ENCODE assay signal across 1 cellular context in the genomic region with DNA sequence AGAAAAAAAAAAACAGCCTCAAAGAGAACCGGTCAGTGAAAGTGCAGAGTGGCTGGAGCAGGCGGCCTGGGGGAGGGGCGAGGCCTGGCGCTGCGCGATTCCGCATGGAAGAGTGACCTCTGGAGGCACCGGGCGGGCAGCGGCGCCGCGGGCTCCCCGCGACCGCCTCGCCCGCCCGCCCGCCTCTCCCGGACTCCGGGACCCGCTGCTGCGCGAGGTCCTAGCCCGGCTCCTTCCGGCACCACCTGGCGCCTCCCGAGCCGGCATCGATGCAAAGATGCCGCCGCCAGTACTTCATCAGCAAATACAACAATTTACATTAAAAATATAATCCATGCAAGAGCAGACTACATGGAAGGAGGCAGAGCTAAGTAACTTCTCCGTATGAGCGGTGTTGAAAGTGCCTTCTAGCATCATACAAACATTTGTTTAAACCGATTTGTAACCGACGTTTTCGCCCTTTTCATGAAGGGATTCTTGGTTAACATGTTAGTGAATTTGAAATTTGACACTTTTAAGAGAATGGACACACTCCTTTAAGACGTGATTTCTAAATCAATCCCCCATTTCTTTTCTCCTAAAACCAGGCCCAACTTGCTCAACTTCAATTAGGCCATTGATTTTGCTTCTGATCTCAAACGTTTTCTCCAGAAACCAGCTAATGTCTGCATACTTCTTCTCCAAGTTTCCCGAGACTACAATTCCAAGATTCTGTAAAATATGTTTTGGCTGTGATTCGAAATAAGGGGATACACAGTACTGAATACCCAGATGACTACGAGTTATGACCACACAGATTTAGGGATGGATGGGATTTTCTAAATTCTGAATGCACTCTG.
TF ChIP-seq lines count a peak whose summit lies in the region.

No MANE protein-coding gene starts in this region.

TF ChIP-seq in HepG2, 621 proteins besides CTCF, POLR2A, EP300 and RAD21 (continued from another document and continues in another):
- TF ChIP-seq, protein P1, sequence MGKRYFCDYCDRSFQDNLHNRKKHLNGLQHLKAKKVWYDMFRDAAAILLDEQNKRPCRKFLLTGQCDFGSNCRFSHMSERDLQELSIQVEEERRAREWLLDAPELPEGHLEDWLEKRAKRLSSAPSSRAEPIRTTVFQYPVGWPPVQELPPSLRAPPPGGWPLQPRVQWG (CRISPR knock-in tag; IDR thresholded peaks at IDR 0.05; ENCODE audit: borderline replicate concordance, low read depth): no peak
- TF ChIP-seq, protein P2, sequence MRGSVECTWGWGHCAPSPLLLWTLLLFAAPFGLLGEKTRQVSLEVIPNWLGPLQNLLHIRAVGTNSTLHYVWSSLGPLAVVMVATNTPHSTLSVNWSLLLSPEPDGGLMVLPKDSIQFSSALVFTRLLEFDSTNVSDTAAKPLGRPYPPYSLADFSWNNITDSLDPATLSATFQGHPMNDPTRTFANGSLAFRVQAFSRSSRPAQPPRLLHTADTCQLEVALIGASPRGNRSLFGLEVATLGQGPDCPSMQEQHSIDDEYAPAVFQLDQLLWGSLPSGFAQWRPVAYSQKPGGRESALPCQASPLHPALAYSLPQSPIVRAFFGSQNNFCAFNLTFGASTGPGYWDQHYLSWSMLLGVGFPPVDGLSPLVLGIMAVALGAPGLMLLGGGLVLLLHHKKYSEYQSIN (CRISPR knock-in tag; IDR thresholded peaks at IDR 0.05; ENCODE audit: borderline replicate concordance): no peak
- TF ChIP-seq, protein P3, sequence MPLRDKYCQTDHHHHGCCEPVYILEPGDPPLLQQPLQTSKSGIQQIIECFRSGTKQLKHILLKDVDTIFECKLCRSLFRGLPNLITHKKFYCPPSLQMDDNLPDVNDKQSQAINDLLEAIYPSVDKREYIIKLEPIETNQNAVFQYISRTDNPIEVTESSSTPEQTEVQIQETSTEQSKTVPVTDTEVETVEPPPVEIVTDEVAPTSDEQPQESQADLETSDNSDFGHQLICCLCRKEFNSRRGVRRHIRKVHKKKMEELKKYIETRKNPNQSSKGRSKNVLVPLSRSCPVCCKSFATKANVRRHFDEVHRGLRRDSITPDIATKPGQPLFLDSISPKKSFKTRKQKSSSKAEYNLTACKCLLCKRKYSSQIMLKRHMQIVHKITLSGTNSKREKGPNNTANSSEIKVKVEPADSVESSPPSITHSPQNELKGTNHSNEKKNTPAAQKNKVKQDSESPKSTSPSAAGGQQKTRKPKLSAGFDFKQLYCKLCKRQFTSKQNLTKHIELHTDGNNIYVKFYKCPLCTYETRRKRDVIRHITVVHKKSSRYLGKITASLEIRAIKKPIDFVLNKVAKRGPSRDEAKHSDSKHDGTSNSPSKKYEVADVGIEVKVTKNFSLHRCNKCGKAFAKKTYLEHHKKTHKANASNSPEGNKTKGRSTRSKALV (CRISPR knock-in tag; IDR thresholded peaks at IDR 0.05): no peak
- TF ChIP-seq, protein P4, sequence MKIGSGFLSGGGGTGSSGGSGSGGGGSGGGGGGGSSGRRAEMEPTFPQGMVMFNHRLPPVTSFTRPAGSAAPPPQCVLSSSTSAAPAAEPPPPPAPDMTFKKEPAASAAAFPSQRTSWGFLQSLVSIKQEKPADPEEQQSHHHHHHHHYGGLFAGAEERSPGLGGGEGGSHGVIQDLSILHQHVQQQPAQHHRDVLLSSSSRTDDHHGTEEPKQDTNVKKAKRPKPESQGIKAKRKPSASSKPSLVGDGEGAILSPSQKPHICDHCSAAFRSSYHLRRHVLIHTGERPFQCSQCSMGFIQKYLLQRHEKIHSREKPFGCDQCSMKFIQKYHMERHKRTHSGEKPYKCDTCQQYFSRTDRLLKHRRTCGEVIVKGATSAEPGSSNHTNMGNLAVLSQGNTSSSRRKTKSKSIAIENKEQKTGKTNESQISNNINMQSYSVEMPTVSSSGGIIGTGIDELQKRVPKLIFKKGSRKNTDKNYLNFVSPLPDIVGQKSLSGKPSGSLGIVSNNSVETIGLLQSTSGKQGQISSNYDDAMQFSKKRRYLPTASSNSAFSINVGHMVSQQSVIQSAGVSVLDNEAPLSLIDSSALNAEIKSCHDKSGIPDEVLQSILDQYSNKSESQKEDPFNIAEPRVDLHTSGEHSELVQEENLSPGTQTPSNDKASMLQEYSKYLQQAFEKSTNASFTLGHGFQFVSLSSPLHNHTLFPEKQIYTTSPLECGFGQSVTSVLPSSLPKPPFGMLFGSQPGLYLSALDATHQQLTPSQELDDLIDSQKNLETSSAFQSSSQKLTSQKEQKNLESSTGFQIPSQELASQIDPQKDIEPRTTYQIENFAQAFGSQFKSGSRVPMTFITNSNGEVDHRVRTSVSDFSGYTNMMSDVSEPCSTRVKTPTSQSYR (CRISPR knock-in tag; IDR thresholded peaks at IDR 0.05; ENCODE audit: borderline replicate concordance): peak; percentile 94
- TF ChIP-seq KDM2A (CRISPR knock-in tag; IDR thresholded peaks at IDR 0.05; ENCODE audit: borderline replicate concordance, low read depth) (peak; percentile 63; the same call in 1 of the 2 replicates), SIX4 (CRISPR knock-in tag; IDR thresholded peaks at IDR 0.05) (no peak), ATAD3A (CRISPR knock-in tag; IDR thresholded peaks at IDR 0.05) (no peak), ZNF10 (CRISPR knock-in tag; IDR thresholded peaks at IDR 0.05; ENCODE audit: borderline replicate concordance, low read depth) (no peak), ZFY (CRISPR knock-in tag; IDR thresholded peaks at IDR 0.05) (0 out of 2 replicates have a peak, but pooled peaks have one; percentile 13), TOPORS (CRISPR knock-in tag; IDR thresholded peaks at IDR 0.05) (no peak), HNRNPH1 (optimal IDR thresholded peaks at IDR 0.05; ENCODE audit: low read depth, low read length) (no peak), CHD2 (IDR thresholded peaks at IDR 0.05; ENCODE audit: low read depth, low read length) (0 out of 2 replicates have a peak, but pooled peaks have one; percentile 40), THYN1 (CRISPR knock-in tag; IDR thresholded peaks at IDR 0.05; ENCODE audit: borderline replicate concordance, low read depth) (no peak), HNRNPLL (IDR thresholded peaks at IDR 0.05; ENCODE audit: low read depth, low read length, poor library complexity, severe bottlenecking) (peak; percentile 46), RFX1 (IDR thresholded peaks at IDR 0.05) (no peak), MXD4 (CRISPR knock-in tag; IDR thresholded peaks at IDR 0.05) (no peak), STAG1 (CRISPR knock-in tag; IDR thresholded peaks at IDR 0.05) (peak; percentile 83), U2AF1 (optimal IDR thresholded peaks at IDR 0.05; ENCODE audit: low read depth, low read length) (no peak), KMT2A (CRISPR knock-in tag; IDR thresholded peaks at IDR 0.05) (no peak), GABPB1 (CRISPR knock-in tag; IDR thresholded peaks at IDR 0.05) (peak; percentile 43), MED8 (CRISPR knock-in tag; IDR thresholded peaks at IDR 0.05; ENCODE audit: insufficient replicate concordance) (no peak), MEIS1 (CRISPR knock-in tag; IDR thresholded peaks at IDR 0.05; ENCODE audit: borderline replicate concordance) (no peak), ZNF850 (CRISPR knock-in tag; conservative IDR thresholded peaks at IDR 0.05) (no peak)
- TF ChIP-seq, protein P5, sequence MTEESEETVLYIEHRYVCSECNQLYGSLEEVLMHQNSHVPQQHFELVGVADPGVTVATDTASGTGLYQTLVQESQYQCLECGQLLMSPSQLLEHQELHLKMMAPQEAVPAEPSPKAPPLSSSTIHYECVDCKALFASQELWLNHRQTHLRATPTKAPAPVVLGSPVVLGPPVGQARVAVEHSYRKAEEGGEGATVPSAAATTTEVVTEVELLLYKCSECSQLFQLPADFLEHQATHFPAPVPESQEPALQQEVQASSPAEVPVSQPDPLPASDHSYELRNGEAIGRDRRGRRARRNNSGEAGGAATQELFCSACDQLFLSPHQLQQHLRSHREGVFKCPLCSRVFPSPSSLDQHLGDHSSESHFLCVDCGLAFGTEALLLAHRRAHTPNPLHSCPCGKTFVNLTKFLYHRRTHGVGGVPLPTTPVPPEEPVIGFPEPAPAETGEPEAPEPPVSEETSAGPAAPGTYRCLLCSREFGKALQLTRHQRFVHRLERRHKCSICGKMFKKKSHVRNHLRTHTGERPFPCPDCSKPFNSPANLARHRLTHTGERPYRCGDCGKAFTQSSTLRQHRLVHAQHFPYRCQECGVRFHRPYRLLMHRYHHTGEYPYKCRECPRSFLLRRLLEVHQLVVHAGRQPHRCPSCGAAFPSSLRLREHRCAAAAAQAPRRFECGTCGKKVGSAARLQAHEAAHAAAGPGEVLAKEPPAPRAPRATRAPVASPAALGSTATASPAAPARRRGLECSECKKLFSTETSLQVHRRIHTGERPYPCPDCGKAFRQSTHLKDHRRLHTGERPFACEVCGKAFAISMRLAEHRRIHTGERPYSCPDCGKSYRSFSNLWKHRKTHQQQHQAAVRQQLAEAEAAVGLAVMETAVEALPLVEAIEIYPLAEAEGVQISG (CRISPR knock-in tag; IDR thresholded peaks at IDR 0.05): 0 out of 2 replicates have a peak, but pooled peaks have one; percentile 22
- TF ChIP-seq, protein P6, sequence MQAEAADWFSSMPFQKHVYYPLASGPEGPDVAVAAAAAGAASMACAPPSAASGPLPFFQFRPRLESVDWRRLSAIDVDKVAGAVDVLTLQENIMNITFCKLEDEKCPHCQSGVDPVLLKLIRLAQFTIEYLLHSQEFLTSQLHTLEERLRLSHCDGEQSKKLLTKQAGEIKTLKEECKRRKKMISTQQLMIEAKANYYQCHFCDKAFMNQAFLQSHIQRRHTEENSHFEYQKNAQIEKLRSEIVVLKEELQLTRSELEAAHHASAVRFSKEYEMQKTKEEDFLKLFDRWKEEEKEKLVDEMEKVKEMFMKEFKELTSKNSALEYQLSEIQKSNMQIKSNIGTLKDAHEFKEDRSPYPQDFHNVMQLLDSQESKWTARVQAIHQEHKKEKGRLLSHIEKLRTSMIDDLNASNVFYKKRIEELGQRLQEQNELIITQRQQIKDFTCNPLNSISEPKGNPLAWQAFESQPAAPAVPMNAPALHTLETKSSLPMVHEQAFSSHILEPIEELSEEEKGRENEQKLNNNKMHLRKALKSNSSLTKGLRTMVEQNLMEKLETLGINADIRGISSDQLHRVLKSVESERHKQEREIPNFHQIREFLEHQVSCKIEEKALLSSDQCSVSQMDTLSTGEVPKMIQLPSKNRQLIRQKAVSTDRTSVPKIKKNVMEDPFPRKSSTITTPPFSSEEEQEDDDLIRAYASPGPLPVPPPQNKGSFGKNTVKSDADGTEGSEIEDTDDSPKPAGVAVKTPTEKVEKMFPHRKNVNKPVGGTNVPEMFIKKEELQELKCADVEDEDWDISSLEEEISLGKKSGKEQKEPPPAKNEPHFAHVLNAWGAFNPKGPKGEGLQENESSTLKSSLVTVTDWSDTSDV (CRISPR knock-in tag; IDR thresholded peaks at IDR 0.05): no peak
- TF ChIP-seq, protein P7, sequence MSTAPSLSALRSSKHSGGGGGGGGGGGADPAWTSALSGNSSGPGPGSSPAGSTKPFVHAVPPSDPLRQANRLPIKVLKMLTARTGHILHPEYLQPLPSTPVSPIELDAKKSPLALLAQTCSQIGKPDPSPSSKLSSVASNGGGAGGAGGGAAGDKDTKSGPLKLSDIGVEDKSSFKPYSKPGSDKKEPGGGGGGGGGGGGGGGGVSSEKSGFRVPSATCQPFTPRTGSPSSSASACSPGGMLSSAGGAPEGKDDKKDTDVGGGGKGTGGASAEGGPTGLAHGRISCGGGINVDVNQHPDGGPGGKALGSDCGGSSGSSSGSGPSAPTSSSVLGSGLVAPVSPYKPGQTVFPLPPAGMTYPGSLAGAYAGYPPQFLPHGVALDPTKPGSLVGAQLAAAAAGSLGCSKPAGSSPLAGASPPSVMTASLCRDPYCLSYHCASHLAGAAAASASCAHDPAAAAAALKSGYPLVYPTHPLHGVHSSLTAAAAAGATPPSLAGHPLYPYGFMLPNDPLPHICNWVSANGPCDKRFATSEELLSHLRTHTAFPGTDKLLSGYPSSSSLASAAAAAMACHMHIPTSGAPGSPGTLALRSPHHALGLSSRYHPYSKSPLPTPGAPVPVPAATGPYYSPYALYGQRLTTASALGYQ (CRISPR knock-in tag; IDR thresholded peaks at IDR 0.05): no peak
- TF ChIP-seq, protein P8, sequence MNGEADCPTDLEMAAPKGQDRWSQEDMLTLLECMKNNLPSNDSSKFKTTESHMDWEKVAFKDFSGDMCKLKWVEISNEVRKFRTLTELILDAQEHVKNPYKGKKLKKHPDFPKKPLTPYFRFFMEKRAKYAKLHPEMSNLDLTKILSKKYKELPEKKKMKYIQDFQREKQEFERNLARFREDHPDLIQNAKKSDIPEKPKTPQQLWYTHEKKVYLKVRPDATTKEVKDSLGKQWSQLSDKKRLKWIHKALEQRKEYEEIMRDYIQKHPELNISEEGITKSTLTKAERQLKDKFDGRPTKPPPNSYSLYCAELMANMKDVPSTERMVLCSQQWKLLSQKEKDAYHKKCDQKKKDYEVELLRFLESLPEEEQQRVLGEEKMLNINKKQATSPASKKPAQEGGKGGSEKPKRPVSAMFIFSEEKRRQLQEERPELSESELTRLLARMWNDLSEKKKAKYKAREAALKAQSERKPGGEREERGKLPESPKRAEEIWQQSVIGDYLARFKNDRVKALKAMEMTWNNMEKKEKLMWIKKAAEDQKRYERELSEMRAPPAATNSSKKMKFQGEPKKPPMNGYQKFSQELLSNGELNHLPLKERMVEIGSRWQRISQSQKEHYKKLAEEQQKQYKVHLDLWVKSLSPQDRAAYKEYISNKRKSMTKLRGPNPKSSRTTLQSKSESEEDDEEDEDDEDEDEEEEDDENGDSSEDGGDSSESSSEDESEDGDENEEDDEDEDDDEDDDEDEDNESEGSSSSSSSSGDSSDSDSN (CRISPR knock-in tag; IDR thresholded peaks at IDR 0.05): peak; percentile 34; the same call in 1 of the 2 replicates
- TF ChIP-seq, protein P9, sequence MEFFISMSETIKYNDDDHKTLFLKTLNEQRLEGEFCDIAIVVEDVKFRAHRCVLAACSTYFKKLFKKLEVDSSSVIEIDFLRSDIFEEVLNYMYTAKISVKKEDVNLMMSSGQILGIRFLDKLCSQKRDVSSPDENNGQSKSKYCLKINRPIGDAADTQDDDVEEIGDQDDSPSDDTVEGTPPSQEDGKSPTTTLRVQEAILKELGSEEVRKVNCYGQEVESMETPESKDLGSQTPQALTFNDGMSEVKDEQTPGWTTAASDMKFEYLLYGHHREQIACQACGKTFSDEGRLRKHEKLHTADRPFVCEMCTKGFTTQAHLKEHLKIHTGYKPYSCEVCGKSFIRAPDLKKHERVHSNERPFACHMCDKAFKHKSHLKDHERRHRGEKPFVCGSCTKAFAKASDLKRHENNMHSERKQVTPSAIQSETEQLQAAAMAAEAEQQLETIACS (CRISPR knock-in tag; IDR thresholded peaks at IDR 0.05): no peak
- TF ChIP-seq, protein P10, sequence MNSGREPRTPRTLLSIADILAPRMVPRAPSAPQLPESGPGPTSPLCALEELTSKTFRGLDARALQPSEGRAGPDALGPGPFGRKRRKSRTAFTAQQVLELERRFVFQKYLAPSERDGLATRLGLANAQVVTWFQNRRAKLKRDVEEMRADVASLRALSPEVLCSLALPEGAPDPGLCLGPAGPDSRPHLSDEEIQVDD (CRISPR knock-in tag; IDR thresholded peaks at IDR 0.05; ENCODE audit: borderline replicate concordance): no peak
- TF ChIP-seq, protein P11, sequence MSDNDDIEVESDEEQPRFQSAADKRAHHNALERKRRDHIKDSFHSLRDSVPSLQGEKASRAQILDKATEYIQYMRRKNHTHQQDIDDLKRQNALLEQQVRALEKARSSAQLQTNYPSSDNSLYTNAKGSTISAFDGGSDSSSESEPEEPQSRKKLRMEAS (IDR thresholded peaks at IDR 0.05): peak; percentile 21; the same call in 1 of the 2 replicates
- TF ChIP-seq, protein P12, sequence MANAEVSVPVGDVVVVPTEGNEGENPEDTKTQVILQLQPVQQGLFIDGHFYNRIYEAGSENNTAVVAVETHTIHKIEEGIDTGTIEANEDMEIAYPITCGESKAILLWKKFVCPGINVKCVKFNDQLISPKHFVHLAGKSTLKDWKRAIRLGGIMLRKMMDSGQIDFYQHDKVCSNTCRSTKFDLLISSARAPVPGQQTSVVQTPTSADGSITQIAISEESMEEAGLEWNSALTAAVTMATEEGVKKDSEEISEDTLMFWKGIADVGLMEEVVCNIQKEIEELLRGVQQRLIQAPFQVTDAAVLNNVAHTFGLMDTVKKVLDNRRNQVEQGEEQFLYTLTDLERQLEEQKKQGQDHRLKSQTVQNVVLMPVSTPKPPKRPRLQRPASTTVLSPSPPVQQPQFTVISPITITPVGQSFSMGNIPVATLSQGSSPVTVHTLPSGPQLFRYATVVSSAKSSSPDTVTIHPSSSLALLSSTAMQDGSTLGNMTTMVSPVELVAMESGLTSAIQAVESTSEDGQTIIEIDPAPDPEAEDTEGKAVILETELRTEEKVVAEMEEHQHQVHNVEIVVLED (CRISPR knock-in tag; IDR thresholded peaks at IDR 0.05; ENCODE audit: borderline replicate concordance): no peak
